Comparison of ENCODE assay signal across 1 cellular context in genomic region chr18:64949885-64950284, GRCh38.
TF ChIP-seq lines count a peak whose summit lies in the region.

No MANE protein-coding gene starts in this region.

TF ChIP-seq in neural cell, 6 proteins besides CTCF, POLR2A, EP300 and RAD21 (continued from another document):
- TF ChIP-seq REST (IDR thresholded peaks at IDR 0.05; ENCODE audit: borderline replicate concordance) (no peak), MXI1 (conservative IDR thresholded peaks at IDR 0.05; ENCODE audit: poor library complexity, severe bottlenecking) (no peak)
